Comparison of ENCODE assay signal across 9 cellular contexts in genomic region chr12:121227294-121227693, GRCh38. TPM values are rescaled to one million over a fixed set of nuclear protein-coding genes. Genes with fewer than 3 reads are reported as not detected.
A peak's percentile ranks its signal among the peaks of the same experiment; 100 is the strongest.
DNase-seq lines count a peak whose midpoint lies in the region; ATAC-seq and TF ChIP-seq lines count a peak whose summit lies in the region.
"Had no signal": no experiment of that assay in that cellular context is flagged by ENCODE, and none has a peak within 500 bp of the region (broad histone marks: within the 10 kb centered on the region; RNA-seq: fewer than 3 reads in every experiment).

No MANE protein-coding gene starts in this region.

- peaks cover 64% of the 10 kb centered on the region for H3K4me1 Mint-ChIP-seq in activated CD4-positive, alpha-beta T cell treated with anti-CD3 and anti-CD28 coated beads, Interleukin-2, amount 10 ng/mL, durations not matched to agents 7 days and 5 days
- H3K4me1 Mint-ChIP-seq in activated B cell treated with CpG ODN at 0.5 μM for 24 hours = peaks cover 37% of the 10 kb centered on the region

- ATAC-seq in HG03175 (IDR thresholded peaks at IDR 0.05; ENCODE audit: unreplicated experiment) = peak; percentile 67
- ATAC-seq in activated B cell treated with CpG ODN at 0.5 μM for 24 hours (ENCODE audit: low read depth) = peak; percentile 70

- peaks cover 7% of the 10 kb centered on the region in 2 donors for H3K4me1 ChIP-seq in thyroid gland

- no peak for DNase-seq in activated CD4-positive, alpha-beta T cell treated with anti-CD3 and anti-CD28 coated beads, Interleukin-2, amount 10 ng/mL, durations not matched to agents 7 days and 5 days
- no peak for DNase-seq in activated CD4-positive, alpha-beta T cell treated with anti-CD3 and anti-CD28 coated beads, Interleukin-2, amount 50 U/mL, for 1 hour
- DNase-seq in activated B cell treated with CpG ODN at 0.5 μM for 24 hours (no peak), thyroid gland (peak; percentile 73 to 81), mesenteric fat pad (ENCODE audit: low spot score) (no peak), coronary artery (ENCODE audit: low spot score) (no peak)
- no peak for DNase-seq in stimulated activated CD8-positive, alpha-beta memory T cell treated with anti-CD3 and anti-CD28 coated beads, Interleukin-4, amount 100 ng/mL, for 48 hours
- DNase-seq: IMR-90 had no signal

- 45 to 47% methylated on average over 9 of the region's 9 CpGs for WGBS in thyroid gland, 2 donors

- no peak overlapping the region for H3K4me3 ChIP-seq in thyroid gland (replicated peaks in 1 of 3)
- no peak overlapping the region for H3K4me3 ChIP-seq in coronary artery

- CTCF ChIA-PET in activated CD4-positive, alpha-beta T cell treated with anti-CD3 and anti-CD28 coated beads, Interleukin-2, amount 10 ng/mL, durations not matched to agents 7 days and 5 days (lab: Charles Lee) = interaction anchor here (1.0 kb wide), 1 partner anchor 167 kb away, joined by 3 read pairs; no protein-coding TSS in a partner anchor
- CTCF ChIA-PET in activated B cell treated with CpG ODN at 0.5 μM for 24 hours (lab: Charles Lee) = no interaction called here

- TF ChIP-seq CTCF in activated B cell treated with CpG ODN at 0.5 μM for 24 hours (IDR thresholded peaks at IDR 0.05) (no peak), thyroid gland (IDR thresholded peaks at IDR 0.05) (peak in 1 of 6 experiments; percentile 10), coronary artery (IDR thresholded peaks at IDR 0.05) (no peak)

- peaks cover 5% of the 10 kb centered on the region for H3K9me3 Mint-ChIP-seq in activated CD4-positive, alpha-beta T cell treated with anti-CD3 and anti-CD28 coated beads, Interleukin-2, amount 10 ng/mL, durations not matched to agents 7 days and 5 days
- no peaks in the 10 kb centered on the region for H3K9me3 Mint-ChIP-seq in activated B cell treated with CpG ODN at 0.5 μM for 24 hours

- intact Hi-C loops in activated B cell treated with CpG ODN at 0.5 μM for 24 hours (cut with micrococcal nuclease) = loop anchor here (2.0 kb wide), 1 partner anchor 16 kb away; the partner anchor contains the start of gene P2RX4
- intact Hi-C loops in thyroid gland (cut with DNase I) = no loop called here

- H3K27me3 Mint-ChIP-seq in activated CD4-positive, alpha-beta T cell treated with anti-CD3 and anti-CD28 coated beads, Interleukin-2, amount 10 ng/mL, durations not matched to agents 7 days and 5 days = no peaks in the 10 kb centered on the region
- H3K27me3 Mint-ChIP-seq in activated B cell treated with CpG ODN at 0.5 μM for 24 hours = no peaks in the 10 kb centered on the region

- POLR2A ChIA-PET in activated CD4-positive, alpha-beta T cell treated with anti-CD3 and anti-CD28 coated beads, Interleukin-2, amount 10 ng/mL, durations not matched to agents 7 days and 5 days (lab: Charles Lee) = no interaction called here
- POLR2A ChIA-PET in activated B cell treated with CpG ODN at 0.5 μM for 24 hours (lab: Charles Lee) = interaction anchor here (0.6 to 0.8 kb wide), 3 partner anchors 13 to 758 kb away, joined by 3 to 6 read pairs (median 4); no protein-coding TSS in a partner anchor

- H3K36me3 ChIP-seq in thyroid gland = peaks cover 0 to 7% of the 10 kb centered on the region in 2 donors

- H3K27ac Mint-ChIP-seq in activated CD4-positive, alpha-beta T cell treated with anti-CD3 and anti-CD28 coated beads, Interleukin-2, amount 10 ng/mL, durations not matched to agents 7 days and 5 days = peak overlapping the region; percentile 91
- peak overlapping the region; percentile 68 for H3K27ac Mint-ChIP-seq in activated B cell treated with CpG ODN at 0.5 μM for 24 hours

- peak overlapping the region; percentile 33 to 72 (median 64) for H3K27ac ChIP-seq in thyroid gland
- H3K27ac ChIP-seq in coronary artery = no peak overlapping the region

- TF ChIP-seq POLR2A in thyroid gland (IDR thresholded peaks at IDR 0.05) = no peak

- H3K9me3 ChIP-seq in thyroid gland = no peaks in the 10 kb centered on the region

- H3K36me3 Mint-ChIP-seq in activated CD4-positive, alpha-beta T cell treated with anti-CD3 and anti-CD28 coated beads, Interleukin-2, amount 10 ng/mL, durations not matched to agents 7 days and 5 days (ENCODE audit: low read depth) = peaks cover 71% of the 10 kb centered on the region
- H3K36me3 Mint-ChIP-seq in activated B cell treated with CpG ODN at 0.5 μM for 24 hours (ENCODE audit: low read depth) = peaks cover 24% of the 10 kb centered on the region

- H3K27me3 ChIP-seq in thyroid gland = no peaks in the 10 kb centered on the region

- no peak overlapping the region for H3K4me3 Mint-ChIP-seq in activated CD4-positive, alpha-beta T cell treated with anti-CD3 and anti-CD28 coated beads, Interleukin-2, amount 10 ng/mL, durations not matched to agents 7 days and 5 days
- H3K4me3 Mint-ChIP-seq in activated B cell treated with CpG ODN at 0.5 μM for 24 hours = peak overlapping the region; percentile 9

RNA-seq across cellular contexts. Expression of gene P2RX4, which starts 17.4 kb away (rescaled TPM):
- total RNA-seq in activated CD4-positive, alpha-beta T cell treated with anti-CD3 and anti-CD28 coated beads, Interleukin-2, amount 10 ng/mL, durations not matched to agents 7 days and 5 days = 10 to 100 TPM; 52.7 to 56.2 TPM
- total RNA-seq in activated B cell treated with CpG ODN at 0.5 μM for 24 hours (17.0 and 19.5 TPM in 2 replicates), thyroid gland (10 to 100 TPM; 36.8 to 87.3 (median 56.1) TPM), mesenteric fat pad (40.8 TPM)

Comparison
In these comparisons a context has a peak if more than half of its experiments do, and no peak if none do; other contexts are left out.
1. DNase-seq: peak in thyroid gland (2 of 2); none in activated CD4-positive, alpha-beta T cell treated with anti-CD3 and anti-CD28 coated beads, Interleukin-2, amount 10 ng/mL, durations not matched to agents 7 days and 5 days (single experiment), activated CD4-positive, alpha-beta T cell treated with anti-CD3 and anti-CD28 coated beads, Interleukin-2, amount 50 U/mL, for 1 hour (single experiment), activated B cell treated with CpG ODN at 0.5 μM for 24 hours (single experiment), stimulated activated CD8-positive, alpha-beta memory T cell treated with anti-CD3 and anti-CD28 coated beads, Interleukin-4, amount 100 ng/mL, for 48 hours (single experiment), mesenteric fat pad (single experiment) and coronary artery (single experiment).
2. H3K27ac ChIP-seq: peak in thyroid gland (3 of 3); none in coronary artery (0 of 2).